ENCODE assay signal across 8 cellular contexts in genomic region chr1:27536767-27537166, GRCh38. TPM values are rescaled to one million over a fixed set of nuclear protein-coding genes. Genes with fewer than 3 reads are reported as not detected.
DNase-seq lines count a peak whose midpoint lies in the region; ATAC-seq and TF ChIP-seq lines count a peak whose summit lies in the region.

No MANE protein-coding gene starts in this region.

- peaks cover 15% of the 10 kb centered on the region for H3K36me3 Mint-ChIP-seq in activated CD8-positive, alpha-beta T cell treated with anti-CD3 and anti-CD28 coated beads, Interleukin-2, amount 10 ng/mL, durations not matched to agents 7 days and 5 days (ENCODE audit: low read depth)

- POLR2A ChIA-PET in RWPE1 (lab: Yijun Ruan, JAX; ENCODE audit: low non-redundant PET), result interaction anchor here (0.6 kb wide), 1 partner anchor 39 kb away, joined by 7 read pairs; no protein-coding TSS in a partner anchor
- POLR2A ChIA-PET in activated CD8-positive, alpha-beta T cell treated with anti-CD3 and anti-CD28 coated beads, Interleukin-2, amount 10 ng/mL, durations not matched to agents 7 days and 5 days (lab: Charles Lee), result no interaction called here

- H3K27ac ChIP-seq in RWPE1 (peak overlapping the region; percentile 99), foreskin keratinocyte (no peak overlapping the region)

- peaks cover 39% of the 10 kb centered on the region for H3K4me1 ChIP-seq in foreskin keratinocyte

- H3K4me1 Mint-ChIP-seq in activated CD8-positive, alpha-beta T cell treated with anti-CD3 and anti-CD28 coated beads, Interleukin-2, amount 10 ng/mL, durations not matched to agents 7 days and 5 days (ENCODE audit: low read depth), result peaks cover 24% of the 10 kb centered on the region

- H3K27ac Mint-ChIP-seq in activated CD8-positive, alpha-beta T cell treated with anti-CD3 and anti-CD28 coated beads, Interleukin-2, amount 10 ng/mL, durations not matched to agents 7 days and 5 days, result no peak overlapping the region

- no peak overlapping the region for H3K4me3 Mint-ChIP-seq in activated CD8-positive, alpha-beta T cell treated with anti-CD3 and anti-CD28 coated beads, Interleukin-2, amount 10 ng/mL, durations not matched to agents 7 days and 5 days

- CTCF ChIA-PET in RWPE1 (lab: Yijun Ruan, JAX), result interaction anchor here (0.6 kb wide), 1 partner anchor 55 kb away, joined by 3 read pairs; no protein-coding TSS in a partner anchor
- CTCF ChIA-PET in activated CD8-positive, alpha-beta T cell treated with anti-CD3 and anti-CD28 coated beads, Interleukin-2, amount 10 ng/mL, durations not matched to agents 7 days and 5 days (lab: Charles Lee), result interaction anchor here (1.3 to 2.0 kb wide), 2 partner anchors 14 to 20 kb away, joined by 5 to 6 read pairs; no protein-coding TSS in a partner anchor

- no peaks in the 10 kb centered on the region for H3K27me3 ChIP-seq in foreskin keratinocyte

- peak; percentile 92 for DNase-seq in EH (ENCODE audit: low read depth)
- no peak for DNase-seq in RWPE1 (ENCODE audit: low spot score)
- DNase-seq in foreskin keratinocyte, result no peak
- DNase-seq in pons (ENCODE audit: low spot score), result peak; percentile 69
- no peak for DNase-seq in activated CD8-positive, alpha-beta T cell treated with anti-CD3 and anti-CD28 coated beads, Interleukin-2, amount 10 ng/mL, durations not matched to agents 7 days and 5 days
- DNase-seq in activated naive CD4-positive, alpha-beta T cell (lab: John Stamatoyannopoulos, UW), result no peak
- no peak for DNase-seq in activated effector memory CD4-positive, alpha-beta T cell treated with anti-CD3 and anti-CD28 coated beads, Interleukin-2, amount 50 U/mL, for 16 hours

- ATAC-seq in foreskin keratinocyte, result peak; percentile 25
- ATAC-seq in activated CD8-positive, alpha-beta T cell treated with anti-CD3 and anti-CD28 coated beads, Interleukin-2, amount 10 ng/mL, durations not matched to agents 7 days and 5 days, result no peak
- ATAC-seq in GM18511 (IDR thresholded peaks at IDR 0.05; ENCODE audit: unreplicated experiment), result no peak

- no peaks in the 10 kb centered on the region for H3K27me3 Mint-ChIP-seq in activated CD8-positive, alpha-beta T cell treated with anti-CD3 and anti-CD28 coated beads, Interleukin-2, amount 10 ng/mL, durations not matched to agents 7 days and 5 days (ENCODE audit: low read depth)

- H3K9me3 Mint-ChIP-seq in activated CD8-positive, alpha-beta T cell treated with anti-CD3 and anti-CD28 coated beads, Interleukin-2, amount 10 ng/mL, durations not matched to agents 7 days and 5 days (ENCODE audit: insufficient read depth), result no peaks in the 10 kb centered on the region

- TF ChIP-seq CTCF in RWPE1 (conservative IDR thresholded peaks at IDR 0.05; ENCODE audit: low read depth), result no peak
- no peak for TF ChIP-seq CTCF in foreskin keratinocyte (conservative IDR thresholded peaks at IDR 0.05)

RNA-seq across cellular contexts. Expression of gene WASF2, which starts 46.8 kb away (rescaled TPM):
- 49.9 and 53.9 TPM in 2 replicates for total RNA-seq in foreskin keratinocyte
- polyA plus RNA-seq in foreskin keratinocyte, result 28.7 and 30.1 TPM in 2 replicates
- total RNA-seq in activated CD8-positive, alpha-beta T cell treated with anti-CD3 and anti-CD28 coated beads, Interleukin-2, amount 10 ng/mL, durations not matched to agents 7 days and 5 days, result 100 to 1,000 TPM; 120 to 127 TPM

Comparison
In these comparisons a context has a peak if more than half of its experiments do, and no peak if none do; other contexts are left out.
1. DNase-seq: peak in EH (single experiment) and pons (single experiment); none in RWPE1 (single experiment), foreskin keratinocyte (0 of 2), activated CD8-positive, alpha-beta T cell treated with anti-CD3 and anti-CD28 coated beads, Interleukin-2, amount 10 ng/mL, durations not matched to agents 7 days and 5 days (single experiment), activated naive CD4-positive, alpha-beta T cell (0 of 4) and activated effector memory CD4-positive, alpha-beta T cell treated with anti-CD3 and anti-CD28 coated beads, Interleukin-2, amount 50 U/mL, for 16 hours (single experiment).